ENCODE assay signal across 30 cellular contexts in genomic region chr18:23398401-23398800, GRCh38. TPM values are rescaled to one million over a fixed set of nuclear protein-coding genes. Genes with fewer than 3 reads are reported as not detected.
DNase-seq lines count a peak whose midpoint lies in the region; ATAC-seq and TF ChIP-seq lines count a peak whose summit lies in the region.
"Had no signal": no experiment of that assay in that cellular context is flagged by ENCODE, and none has a peak within 500 bp of the region (broad histone marks: within the 10 kb centered on the region; RNA-seq: fewer than 3 reads in every experiment).

No MANE protein-coding gene starts in this region.

- H3K36me3 ChIP-seq in ACC112 (ENCODE audit: insufficient read depth, low read length) = 0 out of 2 replicates have a peak, but pooled peaks cover 4% of the 10 kb centered on the region
- H3K36me3 ChIP-seq in CD8-positive, alpha-beta memory T cell (ENCODE audit: insufficient read depth, low read length) = no peaks in the 10 kb centered on the region
- H3K36me3 ChIP-seq: breast epithelium, pancreas had no signal

- no peaks in the 10 kb centered on the region for H3K9me3 Mint-ChIP-seq in CD8-positive, alpha-beta memory T cell
- H3K9me3 Mint-ChIP-seq: activated T-cell treated with anti-CD3 and anti-CD28 coated beads, Interleukin-2, amount 50 U/mL, for 4 hours had no signal

- peak overlapping the region in 4 of 7 donors; percentile 15 to 35 (median 18) for H3K4me3 Mint-ChIP-seq in CD8-positive, alpha-beta memory T cell
- H3K4me3 Mint-ChIP-seq: activated T-cell treated with anti-CD3 and anti-CD28 coated beads, Interleukin-2, amount 50 U/mL, for 4 hours; nephron progenitor cell had no signal

- no peak overlapping the region for H2AFZ ChIP-seq in ACC112 (ENCODE audit: low read length, unreplicated experiment)

- H3K4me1 ChIP-seq in ACC112 (ENCODE audit: control insufficient read depth, insufficient read depth, low read length, unreplicated experiment) = peaks cover 23% of the 10 kb centered on the region
- H3K4me1 ChIP-seq in CD8-positive, alpha-beta memory T cell (ENCODE audit: insufficient read depth, low read length) = peaks cover 17% of the 10 kb centered on the region
- no peaks in the 10 kb centered on the region for H3K4me1 ChIP-seq in foreskin keratinocyte
- H3K4me1 ChIP-seq: BLaER1 treated with 17β-estradiol and CSF1 and Interleukin-3, amounts not matched to agents 10 nM and 100 nM; breast epithelium; esophagus muscularis mucosa; pancreas had no signal

- H3K27ac Mint-ChIP-seq in CD8-positive, alpha-beta memory T cell = peak overlapping the region in 6 of 8 donors; percentile 2 to 74 (median 48)
- H3K27ac Mint-ChIP-seq: nephron progenitor cell had no signal

- no peak for TF ChIP-seq CTCF in fibroblast of villous mesenchyme (IDR thresholded peaks at IDR 0.05; ENCODE audit: insufficient read depth, low read depth, low read length)
- TF ChIP-seq CTCF in foreskin keratinocyte (conservative IDR thresholded peaks at IDR 0.05) = no peak

- no peak for ATAC-seq in GM18868 (IDR thresholded peaks at IDR 0.05; ENCODE audit: unreplicated experiment)
- no peak for ATAC-seq in foreskin keratinocyte
- ATAC-seq: activated T-cell treated with anti-CD3 and anti-CD28 coated beads, Interleukin-2, amount 50 U/mL, for 4 hours; left ventricle myocardium superior; pancreas; SK-N-SH treated with all-trans-retinoic acid at 6 μM for 48 hours had no signal

- peaks cover 1 to 12% (median 10%) of the 10 kb centered on the region in 3 donors for H3K36me3 Mint-ChIP-seq in CD8-positive, alpha-beta memory T cell

- H3K4me3 ChIP-seq in ACC112 (ENCODE audit: low read depth, low read length) (no peak overlapping the region), fibroblast of villous mesenchyme (ENCODE audit: low read depth, low read length) (no peak overlapping the region)
- no peak overlapping the region for H3K4me3 ChIP-seq in CD8-positive, alpha-beta memory T cell (ENCODE audit: low read length)
- H3K4me3 ChIP-seq: BLaER1 treated with 17β-estradiol and CSF1 and Interleukin-3, amounts not matched to agents 10 nM and 100 nM; breast epithelium; coronary artery; esophagus muscularis mucosa; pancreas; smooth muscle cell had no signal

- H3K27me3 ChIP-seq in ACC112 (ENCODE audit: insufficient read depth, low read length) = no peaks in the 10 kb centered on the region
- no peaks in the 10 kb centered on the region for H3K27me3 ChIP-seq in CD8-positive, alpha-beta memory T cell (ENCODE audit: insufficient read depth, low read length, poor library complexity, severe bottlenecking)
- H3K27me3 ChIP-seq in foreskin keratinocyte = no peaks in the 10 kb centered on the region
- H3K27me3 ChIP-seq: BLaER1 treated with 17β-estradiol and CSF1 and Interleukin-3, amounts not matched to agents 10 nM and 100 nM; breast epithelium; esophagus muscularis mucosa; pancreas had no signal

- H3K4me1 Mint-ChIP-seq in CD8-positive, alpha-beta memory T cell = peaks cover 25 to 45% (median 34%) of the 10 kb centered on the region in 3 donors

- CTCF ChIA-PET in CD8-positive, alpha-beta memory T cell (lab: Charles Lee) = no interaction called here

- H3K9me3 ChIP-seq in CD8-positive, alpha-beta memory T cell (ENCODE audit: low read length) = no peaks in the 10 kb centered on the region
- H3K9me3 ChIP-seq: breast epithelium, esophagus muscularis mucosa, pancreas had no signal

- peak overlapping the region; percentile 35; the same call in 1 of the 2 replicates for H3K27ac ChIP-seq in ACC112 (ENCODE audit: low read depth, low read length)
- no peak overlapping the region for H3K27ac ChIP-seq in CD8-positive, alpha-beta memory T cell (ENCODE audit: low read depth, low read length)
- H3K27ac ChIP-seq in substantia nigra (ENCODE audit: low read depth, low read length, poor library complexity, severe bottlenecking) = no peak overlapping the region
- H3K27ac ChIP-seq in foreskin keratinocyte = no peak overlapping the region
- H3K27ac ChIP-seq: BLaER1 treated with 17β-estradiol and CSF1 and Interleukin-3, amounts not matched to agents 10 nM and 100 nM; breast epithelium; coronary artery; esophagus muscularis mucosa; pancreas had no signal

- no peaks in the 10 kb centered on the region for H3K79me2 ChIP-seq in ACC112 (ENCODE audit: control insufficient read depth, insufficient read depth, low read length, unreplicated experiment)

- no peak for DNase-seq in CD8-positive, alpha-beta memory T cell
- DNase-seq in amniotic epithelial cell (ENCODE audit: low read depth) (peak; percentile 83), fibroblast of villous mesenchyme (ENCODE audit: low read depth) (peak; percentile 72), substantia nigra (lab: John Stamatoyannopoulos, UW) (no peak), CD1c-positive myeloid dendritic cell (ENCODE audit: extremely low spot score) (no peak), foreskin keratinocyte (no peak)
- DNase-seq: activated gamma-delta T cell treated with Interleukin-2 at 50 U/mL for 16 hours; activated T-cell treated with anti-CD3 and anti-CD28 coated beads, Interleukin-2, amount 50 U/mL, for 4 hours; amniotic stem cell; Calu3; DND-41; islet precursor cell; KG1; left ventricle myocardium superior; midbrain; NCI-H146; NCI-H446 treated with DMSO at 0.1 percent for 48 hours; NCI-H82; nephron progenitor cell; pancreas; stimulated activated CD4-positive, alpha-beta T cell treated with anti-CD3 and anti-CD28 coated beads, Interleukin-1b, Interleukin-23, amount 100 ng/mL, for 48 hours; trophoblast cell had no signal

- no peaks in the 10 kb centered on the region for H3K27me3 Mint-ChIP-seq in CD8-positive, alpha-beta memory T cell

- POLR2A ChIA-PET in CD8-positive, alpha-beta memory T cell (lab: Charles Lee) = no interaction called here

RNA-seq across cellular contexts. Expression of gene RIOK3, which starts 54.7 kb away (rescaled TPM):
- 10 to 100 TPM; 55.3 to 56.4 TPM for total RNA-seq in CD8-positive, alpha-beta memory T cell
- 41.6 TPM for polyA plus RNA-seq in CD8-positive, alpha-beta memory T cell
- total RNA-seq in fibroblast of villous mesenchyme = 63.5 and 71.2 TPM in 2 replicates
- total RNA-seq in foreskin keratinocyte = 48.7 and 54.3 TPM in 2 replicates
- 17.5 and 17.8 TPM in 2 replicates for polyA plus RNA-seq in foreskin keratinocyte

Comparison
In these comparisons a context has a peak if more than half of its experiments do, and no peak if none do; other contexts are left out.
1. DNase-seq: peak in amniotic epithelial cell (single experiment) and fibroblast of villous mesenchyme (single experiment); none in CD8-positive, alpha-beta memory T cell (0 of 5), substantia nigra (0 of 49), CD1c-positive myeloid dendritic cell (single experiment) and foreskin keratinocyte (0 of 2).